ENCODE assay signal across 8 cellular contexts in the genomic region with DNA sequence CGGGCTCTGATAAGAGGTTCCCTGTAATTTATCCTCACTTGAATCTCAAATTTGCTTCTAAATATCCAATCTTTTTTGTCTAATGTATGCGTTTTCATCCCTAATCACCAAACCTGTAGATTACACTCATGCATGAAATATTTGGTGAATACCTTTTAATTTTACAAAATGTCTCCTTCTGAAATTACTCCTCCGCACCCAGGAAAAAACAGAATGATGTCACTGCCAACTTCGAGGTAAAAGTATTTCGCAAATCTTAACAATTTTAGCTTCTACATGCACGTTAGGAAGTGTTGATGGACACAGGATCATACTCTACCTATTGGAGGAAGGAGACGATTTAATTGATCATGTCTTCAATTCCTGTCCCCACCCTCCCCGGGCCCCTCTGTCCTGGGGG. TPM values are rescaled to one million over a fixed set of nuclear protein-coding genes. Genes with fewer than 3 reads are reported as not detected.
"Had no signal": no experiment of that assay in that cellular context is flagged by ENCODE, and none has a peak within 500 bp of the region (broad histone marks: within the 10 kb centered on the region; RNA-seq: fewer than 3 reads in every experiment).

No MANE protein-coding gene starts in this region.

- H3K4me3 ChIP-seq: GM23248, HAP-1 had no signal

- H3K27ac ChIP-seq: GM23248 had no signal

- H3K9ac ChIP-seq: GM23248 had no signal

- H3K36me3 ChIP-seq: HAP-1 had no signal

- H3K4me1 ChIP-seq: HAP-1 had no signal

- ATAC-seq: HCT116 had no signal

- FAIRE-seq: HTR-8/SVneo had no signal

- H3K9me3 ChIP-seq: HAP-1 had no signal

- H2AFZ ChIP-seq: GM23248 had no signal

- DNase-seq: GM23248, GOT3, HFFc6, IMR-90 had no signal

RNA-seq across cellular contexts. Expression of a gene that starts 8.9 kb away (rescaled TPM):
- total RNA-seq: HT-29 had no signal
